In genomic region chr3:105836533-105836932, GRCh38 we compare ENCODE assay signal across 8 cellular contexts. TPM values are rescaled to one million over a fixed set of nuclear protein-coding genes. Genes with fewer than 3 reads are reported as not detected.
DNase-seq lines count a peak whose midpoint lies in the region; ATAC-seq, FAIRE-seq and TF ChIP-seq lines count a peak whose summit lies in the region.

No MANE protein-coding gene starts in this region.

- peaks cover 71% of the 10 kb centered on the region for H3K4me1 ChIP-seq in OCI-LY1 (ENCODE audit: insufficient read depth, low read length, severe bottlenecking)
- 0 out of 2 replicates have a peak, but pooled peaks cover 3% of the 10 kb centered on the region for H3K4me1 ChIP-seq in BE2C

- no peaks in the 10 kb centered on the region for H3K9me2 ChIP-seq in OCI-LY1 (ENCODE audit: low read depth, low read length)

- DNase-seq in COLO829 (ENCODE audit: low spot score) (peak; percentile 91), fibroblast of pulmonary artery (ENCODE audit: low read depth) (peak; percentile 80), urothelium cell line (ENCODE audit: low spot score) (peak; percentile 54), SKM-1 treated with dmso at 0.1 percent for 144 hours (lab: John Stamatoyannopoulos, UW; ENCODE audit: unreplicated experiment) (no peak), BE2C (no peak)

- H4K20me1 ChIP-seq in OCI-LY1 (ENCODE audit: insufficient read depth, low read length) = no peaks in the 10 kb centered on the region

- H3K79me2 ChIP-seq in OCI-LY1 (ENCODE audit: insufficient read depth, low read length) = no peaks in the 10 kb centered on the region

- ATAC-seq in GM21360 (IDR thresholded peaks at IDR 0.05; ENCODE audit: unreplicated experiment) (peak; percentile 56), GM19328 (IDR thresholded peaks at IDR 0.05; ENCODE audit: unreplicated experiment) (no peak)

- TF ChIP-seq CTCF in OCI-LY1 (IDR thresholded peaks at IDR 0.05; ENCODE audit: low read length) (peak; percentile 11; the same call in 1 of the 2 replicates), fibroblast of pulmonary artery (IDR thresholded peaks at IDR 0.05; ENCODE audit: low read length, missing control alignments) (no peak), BE2C (IDR thresholded peaks at IDR 0.05; ENCODE audit: low read depth, low read length) (no peak)

- peak overlapping the region; percentile 69 for H3K4me2 ChIP-seq in OCI-LY1 (ENCODE audit: low read length)

- no peaks in the 10 kb centered on the region for H3K9me3 ChIP-seq in OCI-LY1 (ENCODE audit: low read length)
- H3K9me3 ChIP-seq in BE2C = no peaks in the 10 kb centered on the region

- no peaks in the 10 kb centered on the region for H3K27me3 ChIP-seq in OCI-LY1 (ENCODE audit: insufficient read depth, low read length)
- H3K27me3 ChIP-seq in BE2C = no peaks in the 10 kb centered on the region

- H3K4me3 ChIP-seq in OCI-LY1 (ENCODE audit: low read depth, low read length, poor library complexity, severe bottlenecking) (peak overlapping the region; percentile 37), fibroblast of pulmonary artery (replicated peaks; ENCODE audit: low read depth, low read length) (no peak overlapping the region), BE2C (ENCODE audit: low read depth, low read length) (no peak overlapping the region)

- peak overlapping the region; percentile 73 for H3K27ac ChIP-seq in OCI-LY1 (ENCODE audit: low read depth, low read length, poor library complexity, severe bottlenecking)

- H3F3A ChIP-seq in OCI-LY1 (ENCODE audit: insufficient read depth, low read length) = peaks cover 6% of the 10 kb centered on the region; the same call in 1 of the 2 replicates

- H2AFZ ChIP-seq in OCI-LY1 (ENCODE audit: low read length) = no peak overlapping the region

- H3K36me3 ChIP-seq in OCI-LY1 (ENCODE audit: insufficient read depth, low read length) (peaks cover 16% of the 10 kb centered on the region), BE2C (peaks cover 13% of the 10 kb centered on the region)

- FAIRE-seq in urothelium cell line (lab: Jason Lieb, UNC) = no peak

- peak overlapping the region; percentile 13; the same call in 1 of the 2 replicates for H3K9ac ChIP-seq in OCI-LY1 (ENCODE audit: low read length)

RNA-seq across cellular contexts. Expression of gene CBLB, which starts 32.3 kb away (rescaled TPM):
- polyA plus RNA-seq in BE2C (2012; ENCODE audit: insufficient read depth, insufficient read length, low read depth) = 16.5 TPM

Comparison
In these comparisons a context has a peak if more than half of its experiments do, and no peak if none do; other contexts are left out.
1. DNase-seq: peak in COLO829 (single experiment), fibroblast of pulmonary artery (single experiment) and urothelium cell line (single experiment); none in SKM-1 treated with dmso at 0.1 percent for 144 hours (single experiment) and BE2C (single experiment).